In the genomic region with DNA sequence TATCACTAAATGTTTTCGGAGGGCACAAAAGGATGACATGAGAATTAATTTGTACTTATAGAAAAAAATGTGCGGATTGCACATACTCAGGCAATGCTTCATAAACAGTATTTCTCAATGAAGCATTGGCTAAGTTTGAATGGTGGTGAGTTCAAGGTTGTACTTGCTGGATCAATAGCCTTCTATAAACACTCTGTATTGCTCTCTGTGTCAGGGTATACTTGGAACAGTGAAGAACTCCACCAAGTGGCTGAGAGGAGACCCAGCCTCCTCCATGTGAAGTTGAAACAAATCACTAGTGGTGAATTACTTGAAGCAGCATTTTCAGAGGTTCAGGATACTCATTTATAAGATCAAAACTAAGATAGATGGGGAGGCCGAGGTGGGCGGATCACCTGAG, we compare ENCODE assay signal across 12 cellular contexts.
DNase-seq lines count a peak whose midpoint lies in the region; ATAC-seq and TF ChIP-seq lines count a peak whose summit lies in the region.
"Had no signal": no experiment of that assay in that cellular context is flagged by ENCODE, and none has a peak within 500 bp of the region (broad histone marks: within the 10 kb centered on the region; RNA-seq: fewer than 3 reads in every experiment).

No MANE protein-coding gene starts in this region.

- H2BK15ac ChIP-seq in neuronal stem cell (ENCODE audit: low read length) = no peak overlapping the region

- H3K14ac ChIP-seq in neuronal stem cell (ENCODE audit: low read length) = no peak overlapping the region

- no peaks in the 10 kb centered on the region for H3K79me1 ChIP-seq in neuronal stem cell (ENCODE audit: low read depth, low read length)

- H2AK5ac ChIP-seq in neuronal stem cell (ENCODE audit: low read depth, low read length) = no peak overlapping the region

- H3K27me3 ChIP-seq in body of pancreas = no peaks in the 10 kb centered on the region
- H3K27me3 ChIP-seq in neuronal stem cell (ENCODE audit: control insufficient read depth in 3 of 3, insufficient read depth in 3 of 3, low read depth in 1 of 3, low read length in 3 of 3) = no peaks in the 10 kb centered on the region

- peak; percentile 56 for ATAC-seq in body of pancreas
- ATAC-seq: left ventricle myocardium superior had no signal

- no peak overlapping the region for H2BK12ac ChIP-seq in neuronal stem cell (ENCODE audit: low read length)

- intact Hi-C loops in body of pancreas (cut with DNase I) = no loop called here

- no peak overlapping the region for H3K9ac ChIP-seq in neuronal stem cell (ENCODE audit: low read depth, low read length, poor library complexity)
- H3K9ac ChIP-seq: GM23248 had no signal

- no peak for TF ChIP-seq POLR2A in body of pancreas (IDR thresholded peaks at IDR 0.05)

- no peak overlapping the region for H2BK5ac ChIP-seq in neuronal stem cell (ENCODE audit: low read length)

- DNase-seq in DMS 273 (lab: John Stamatoyannopoulos, UW; ENCODE audit: unreplicated experiment) = peak; percentile 17
- no peak for DNase-seq in DMS 273 treated with DMSO at 0.1 percent for 48 hours (lab: John Stamatoyannopoulos, UW)
- peak; percentile 43 for DNase-seq in M059J (ENCODE audit: low read depth)
- DNase-seq in body of pancreas = peak in 2 of 4 donors; percentile 5 to 14
- DNase-seq in neuronal stem cell (ENCODE audit: low spot score) = peak; percentile 2
- DNase-seq in NCI-H1092 (lab: John Stamatoyannopoulos, UW) = no peak
- DNase-seq in stimulated activated CD4-positive, alpha-beta T cell treated with anti-CD3 and anti-CD28 coated beads, Interleukin-4, amount 100 ng/mL, for 1 hour = no peak
- no peak for DNase-seq in EL
- DNase-seq: activated CD8-positive, alpha-beta memory T cell treated with anti-CD3 and anti-CD28 coated beads, Interleukin-2, amount 50 U/mL, for 48 hours; GM23248; left ventricle myocardium superior; NCI-H2029 had no signal

- H2BK120ac ChIP-seq in neuronal stem cell (ENCODE audit: low read depth, low read length) = no peak overlapping the region

- H3K23ac ChIP-seq in neuronal stem cell (ENCODE audit: low read depth, low read length, poor library complexity) = no peak overlapping the region

- H3K9me3 ChIP-seq in body of pancreas (no peaks in the 10 kb centered on the region), neuronal stem cell (replicated peaks in 1 of 2; ENCODE audit: control insufficient read depth in 2 of 2, insufficient read depth in 1 of 2, low read depth in 1 of 2, low read length in 2 of 2) (no peaks in the 10 kb centered on the region)

- H3K36me3 ChIP-seq in body of pancreas (replicated peaks in 1 of 2; ENCODE audit: insufficient read depth in 1 of 2, low read depth in 2 of 2) (no peaks in the 10 kb centered on the region), neuronal stem cell (replicated peaks in 1 of 2; ENCODE audit: control insufficient read depth in 2 of 2, insufficient read depth in 2 of 2, low read length in 2 of 2) (no peaks in the 10 kb centered on the region)

- H3K4me1 ChIP-seq in body of pancreas (no peaks in the 10 kb centered on the region), neuronal stem cell (ENCODE audit: control insufficient read depth in 2 of 2, insufficient read depth in 1 of 2, low read depth in 1 of 2, low read length in 2 of 2) (no peaks in the 10 kb centered on the region)

- H2AFZ ChIP-seq in neuronal stem cell (ENCODE audit: low read length) = no peak overlapping the region
- H2AFZ ChIP-seq: GM23248 had no signal

- no peak overlapping the region for H3K4me2 ChIP-seq in neuronal stem cell (ENCODE audit: insufficient read depth, low read length, poor library complexity, severe bottlenecking)

- H3K18ac ChIP-seq in neuronal stem cell (ENCODE audit: low read length) = no peak overlapping the region

- H3K4me3 ChIP-seq in body of pancreas (no peak overlapping the region), neuronal stem cell (ENCODE audit: low read length in 2 of 2) (no peak overlapping the region)
- H3K4me3 ChIP-seq: GM23248 had no signal

- H3K4ac ChIP-seq in neuronal stem cell (ENCODE audit: low read length) = no peak overlapping the region

- H4K8ac ChIP-seq in neuronal stem cell (ENCODE audit: low read depth, low read length) = no peak overlapping the region

- no peak overlapping the region for H4K91ac ChIP-seq in neuronal stem cell (ENCODE audit: low read depth, low read length, poor library complexity)

- 77 to 87% methylated on average over 4 of the region's 4 CpGs for WGBS in body of pancreas, 2 donors
- no CpG with 5 or more reads among the region's 4 CpGs for WGBS in neuronal stem cell (ENCODE audit: extremely low coverage in 2 of 2, insufficient read length in 2 of 2, insufficient replicate concordance in 1 of 2), 2 donors

- H3K27ac ChIP-seq in body of pancreas (no peak overlapping the region), neuronal stem cell (replicated peaks; ENCODE audit: low read length) (no peak overlapping the region)
- H3K27ac ChIP-seq: GM23248 had no signal

- TF ChIP-seq CTCF in body of pancreas (IDR thresholded peaks at IDR 0.05) = peak in 1 of 7 experiments; percentile 43

Comparison
In these comparisons a context has a peak if more than half of its experiments do, and no peak if none do; other contexts are left out.
1. DNase-seq: peak in DMS 273 (single experiment), M059J (single experiment) and neuronal stem cell (single experiment); none in DMS 273 treated with DMSO at 0.1 percent for 48 hours (single experiment), NCI-H1092 (single experiment), stimulated activated CD4-positive, alpha-beta T cell treated with anti-CD3 and anti-CD28 coated beads, Interleukin-4, amount 100 ng/mL, for 1 hour (single experiment) and EL (single experiment).